8 cellular contexts compared by ENCODE assay signal in the genomic region with DNA sequence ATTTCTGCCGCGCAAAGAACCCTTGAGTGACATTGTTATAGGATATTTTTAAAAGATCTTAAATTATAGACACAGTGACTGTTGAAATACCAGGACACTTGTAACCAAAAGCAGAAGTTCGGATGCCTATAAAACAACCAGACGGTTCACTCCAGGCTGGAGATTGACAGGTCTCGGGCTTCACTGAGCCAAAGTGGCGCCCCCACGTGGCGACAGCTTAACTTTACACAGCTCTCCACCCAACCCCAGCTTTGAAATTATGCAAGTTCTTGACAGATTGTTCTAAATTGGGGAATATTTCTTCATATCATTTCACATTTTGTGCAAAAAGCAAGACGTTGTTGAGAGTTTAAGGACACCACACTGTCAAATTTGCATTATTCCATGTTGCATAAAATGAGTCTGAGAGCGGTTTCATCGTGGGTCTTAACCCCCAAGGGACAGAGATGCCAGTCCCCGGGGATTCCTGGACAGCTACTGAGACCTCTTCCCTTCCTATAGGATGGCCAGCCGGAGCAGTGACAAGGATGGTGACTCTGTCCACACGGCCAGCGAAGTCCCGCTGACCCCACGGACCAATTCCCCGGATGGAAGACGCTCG. TPM values are rescaled to one million over a fixed set of nuclear protein-coding genes. Genes with fewer than 3 reads are reported as not detected.
DNase-seq lines count a peak whose midpoint lies in the region; ATAC-seq and TF ChIP-seq lines count a peak whose summit lies in the region.
"Had no signal": no experiment of that assay in that cellular context is flagged by ENCODE, and none has a peak within 500 bp of the region (broad histone marks: within the 10 kb centered on the region; RNA-seq: fewer than 3 reads in every experiment).

No MANE protein-coding gene starts in this region.

- H3K36me3 Mint-ChIP-seq in neural crest cell (ENCODE audit: low read depth): peaks cover 3% of the 10 kb centered on the region

- H3K4me1 Mint-ChIP-seq in neural crest cell: no peaks in the 10 kb centered on the region

- no peaks in the 10 kb centered on the region for H3K27me3 Mint-ChIP-seq in neural crest cell (ENCODE audit: low read depth)

- H3K4me3 ChIP-seq in WERI-Rb-1 (ENCODE audit: low read depth, low read length): no peak overlapping the region

- no peak overlapping the region for H3K4me3 Mint-ChIP-seq in neural crest cell

- H3K36me3 ChIP-seq in WERI-Rb-1: no peaks in the 10 kb centered on the region

- H3K27ac Mint-ChIP-seq in neural crest cell (ENCODE audit: unreplicated experiment): no peak overlapping the region

- H3K9me3 Mint-ChIP-seq in neural crest cell: no peaks in the 10 kb centered on the region

- no peaks in the 10 kb centered on the region for H3K9me3 ChIP-seq in WERI-Rb-1 (ENCODE audit: severe bottlenecking)

- H3K27ac ChIP-seq in WERI-Rb-1: no peak overlapping the region

- TF ChIP-seq CTCF in WERI-Rb-1 (IDR thresholded peaks at IDR 0.05; ENCODE audit: low read depth, low read length) (peak; percentile 76), neural crest cell (conservative IDR thresholded peaks at IDR 0.05) (peak; percentile 81)

- no peak for ATAC-seq in GM19324 (IDR thresholded peaks at IDR 0.05; ENCODE audit: low FRiP score, unreplicated experiment)

- no peaks in the 10 kb centered on the region for H3K27me3 ChIP-seq in WERI-Rb-1 (ENCODE audit: insufficient read depth, low read depth, severe bottlenecking)

- DNase-seq in GM03348 (ENCODE audit: low spot score): peak; percentile 83
- peak; percentile 46 for DNase-seq in KG1 (lab: John Stamatoyannopoulos, UW)
- peak; percentile 58 for DNase-seq in WERI-Rb-1
- DNase-seq in fibroblast of gingiva (ENCODE audit: low read depth): peak; percentile 42
- peak; percentile 57 for DNase-seq in neural crest cell (ENCODE audit: low read depth, low spot score)
- DNase-seq in T1000 (lab: John Stamatoyannopoulos, UW): no peak

RNA-seq across cellular contexts. Expression of a gene that starts 11.9 kb away (rescaled TPM):
- 3.1 and 3.6 TPM in 2 replicates for total RNA-seq in neural crest cell
- total RNA-seq: T-helper 2 cell treated with Interferon-gamma antibody and Interleukin-4, amounts not matched to agents 100 ng/mL and 5 ng/mL, for 36 hours had no signal
